In the genomic region with DNA sequence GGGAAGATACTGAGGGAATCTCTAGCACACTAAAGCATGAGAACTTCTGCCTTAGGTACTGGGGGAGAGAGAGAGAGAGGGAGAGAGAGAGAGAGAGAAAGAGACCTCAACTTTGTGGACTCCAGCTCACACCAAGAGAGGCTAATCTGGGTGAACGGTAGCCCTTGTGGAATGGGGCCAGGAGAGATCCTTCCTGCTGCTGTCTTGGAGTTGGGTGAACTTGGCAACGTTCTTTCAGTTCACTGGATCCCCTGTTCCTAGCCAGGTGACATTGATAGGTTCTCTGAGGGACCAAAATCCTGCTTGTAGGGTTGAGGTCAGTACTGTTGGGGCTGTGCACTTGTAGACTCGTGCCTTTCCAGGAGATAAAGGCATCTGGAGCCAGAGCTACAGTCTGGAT, we compare ENCODE assay signal across 3 cellular contexts.
TF ChIP-seq lines count a peak whose summit lies in the region.

No MANE protein-coding gene starts in this region.

TF ChIP-seq in GM23338, 12 proteins besides CTCF, POLR2A, EP300 and RAD21 (continues in another document):
- TF ChIP-seq REST (IDR thresholded peaks at IDR 0.05; ENCODE audit: unreplicated experiment) (no peak), JUNB (IDR thresholded peaks at IDR 0.05; ENCODE audit: unreplicated experiment) (no peak), EZH2 (IDR thresholded peaks at IDR 0.05; ENCODE audit: low read depth, unreplicated experiment) (no peak), POLR2AphosphoS5 (IDR thresholded peaks at IDR 0.05; ENCODE audit: low read depth) (no peak)

TF ChIP-seq in IMR-90, 13 proteins besides CTCF, POLR2A, EP300 and RAD21:
- TF ChIP-seq MAZ (IDR thresholded peaks at IDR 0.05; ENCODE audit: borderline replicate concordance, low read depth, low read length) (no peak), NFE2L2 (IDR thresholded peaks at IDR 0.05; ENCODE audit: low read depth, low read length) (no peak), MXI1 (IDR thresholded peaks at IDR 0.05; ENCODE audit: borderline replicate concordance, low read depth, low read length) (no peak)

TF ChIP-seq in K562, 482 proteins besides CTCF, POLR2A, EP300 and RAD21:
- TF ChIP-seq ELK3 (CRISPR knock-in tag; IDR thresholded peaks at IDR 0.05) (no peak), CREB3 (tag; conservative IDR thresholded peaks at IDR 0.05; ENCODE audit: low read depth) (no peak), PHF21A (IDR thresholded peaks at IDR 0.05; ENCODE audit: borderline replicate concordance, low read depth) (no peak), SREBF1 (IDR thresholded peaks at IDR 0.05; ENCODE audit: borderline replicate concordance, low read depth, low read length) (no peak), ZFPM2 (CRISPR knock-in tag; IDR thresholded peaks at IDR 0.05) (no peak), ARID3B (CRISPR knock-in tag; IDR thresholded peaks at IDR 0.05; ENCODE audit: borderline replicate concordance) (no peak), POLR2AphosphoS5 (IDR thresholded peaks at IDR 0.05; ENCODE audit: control insufficient read depth, insufficient read depth, low read depth, low read length) (no peak), FOXJ3 (CRISPR knock-in tag; IDR thresholded peaks at IDR 0.05) (no peak), RBM25 (IDR thresholded peaks at IDR 0.05; ENCODE audit: low read depth, low read length, severe bottlenecking) (no peak)
- TF ChIP-seq, protein P1, sequence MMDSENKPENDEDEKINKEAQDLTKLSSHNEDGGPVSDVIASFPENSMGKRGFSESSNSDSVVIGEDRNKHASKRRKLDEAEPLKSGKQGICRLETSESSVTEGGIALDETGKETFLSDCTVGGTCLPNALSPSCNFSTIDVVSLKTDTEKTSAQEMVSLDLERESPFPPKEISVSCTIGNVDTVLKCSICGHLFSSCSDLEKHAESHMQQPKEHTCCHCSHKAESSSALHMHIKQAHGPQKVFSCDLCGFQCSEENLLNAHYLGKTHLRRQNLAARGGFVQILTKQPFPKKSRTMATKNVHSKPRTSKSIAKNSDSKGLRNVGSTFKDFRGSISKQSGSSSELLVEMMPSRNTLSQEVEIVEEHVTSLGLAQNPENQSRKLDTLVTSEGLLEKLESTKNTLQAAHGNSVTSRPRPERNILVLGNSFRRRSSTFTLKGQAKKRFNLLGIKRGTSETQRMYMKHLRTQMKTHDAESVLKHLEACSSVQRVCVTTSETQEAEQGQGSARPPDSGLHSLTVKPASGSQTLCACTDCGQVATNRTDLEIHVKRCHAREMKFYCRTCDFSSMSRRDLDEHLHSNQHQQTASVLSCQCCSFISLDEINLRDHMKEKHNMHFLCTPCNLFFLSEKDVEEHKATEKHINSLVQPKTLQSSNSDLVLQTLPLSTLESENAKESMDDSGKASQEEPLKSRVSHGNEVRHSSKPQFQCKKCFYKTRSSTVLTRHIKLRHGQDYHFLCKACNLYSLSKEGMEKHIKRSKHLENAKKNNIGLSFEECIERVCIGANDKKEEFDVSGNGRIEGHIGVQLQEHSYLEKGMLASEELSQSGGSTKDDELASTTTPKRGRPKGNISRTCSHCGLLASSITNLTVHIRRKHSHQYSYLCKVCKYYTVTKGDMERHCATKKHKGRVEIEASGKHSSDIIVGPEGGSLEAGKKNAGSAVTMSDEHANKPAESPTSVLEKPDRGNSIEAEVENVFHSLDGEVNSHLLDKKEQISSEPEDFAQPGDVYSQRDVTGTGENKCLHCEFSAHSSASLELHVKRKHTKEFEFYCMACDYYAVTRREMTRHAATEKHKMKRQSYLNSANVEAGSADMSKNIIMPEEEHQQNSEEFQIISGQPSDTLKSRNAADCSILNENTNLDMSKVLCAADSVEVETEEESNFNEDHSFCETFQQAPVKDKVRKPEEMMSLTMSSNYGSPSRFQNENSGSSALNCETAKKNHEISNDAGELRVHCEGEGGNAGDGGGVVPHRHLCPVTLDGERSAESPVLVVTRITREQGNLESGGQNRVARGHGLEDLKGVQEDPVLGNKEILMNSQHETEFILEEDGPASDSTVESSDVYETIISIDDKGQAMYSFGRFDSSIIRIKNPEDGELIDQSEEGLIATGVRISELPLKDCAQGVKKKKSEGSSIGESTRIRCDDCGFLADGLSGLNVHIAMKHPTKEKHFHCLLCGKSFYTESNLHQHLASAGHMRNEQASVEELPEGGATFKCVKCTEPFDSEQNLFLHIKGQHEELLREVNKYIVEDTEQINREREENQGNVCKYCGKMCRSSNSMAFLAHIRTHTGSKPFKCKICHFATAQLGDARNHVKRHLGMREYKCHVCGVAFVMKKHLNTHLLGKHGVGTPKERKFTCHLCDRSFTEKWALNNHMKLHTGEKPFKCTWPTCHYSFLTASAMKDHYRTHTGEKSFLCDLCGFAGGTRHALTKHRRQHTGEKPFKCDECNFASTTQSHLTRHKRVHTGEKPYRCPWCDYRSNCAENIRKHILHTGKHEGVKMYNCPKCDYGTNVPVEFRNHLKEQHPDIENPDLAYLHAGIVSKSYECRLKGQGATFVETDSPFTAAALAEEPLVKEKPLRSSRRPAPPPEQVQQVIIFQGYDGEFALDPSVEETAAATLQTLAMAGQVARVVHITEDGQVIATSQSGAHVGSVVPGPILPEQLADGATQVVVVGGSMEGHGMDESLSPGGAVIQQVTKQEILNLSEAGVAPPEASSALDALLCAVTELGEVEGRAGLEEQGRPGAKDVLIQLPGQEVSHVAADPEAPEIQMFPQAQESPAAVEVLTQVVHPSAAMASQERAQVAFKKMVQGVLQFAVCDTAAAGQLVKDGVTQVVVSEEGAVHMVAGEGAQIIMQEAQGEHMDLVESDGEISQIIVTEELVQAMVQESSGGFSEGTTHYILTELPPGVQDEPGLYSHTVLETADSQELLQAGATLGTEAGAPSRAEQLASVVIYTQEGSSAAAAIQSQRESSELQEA (IDR thresholded peaks at IDR 0.05; ENCODE audit: low read depth), result no peak
TF ChIP-seq in K562: peak in this region for 0.
